In the genomic region with DNA sequence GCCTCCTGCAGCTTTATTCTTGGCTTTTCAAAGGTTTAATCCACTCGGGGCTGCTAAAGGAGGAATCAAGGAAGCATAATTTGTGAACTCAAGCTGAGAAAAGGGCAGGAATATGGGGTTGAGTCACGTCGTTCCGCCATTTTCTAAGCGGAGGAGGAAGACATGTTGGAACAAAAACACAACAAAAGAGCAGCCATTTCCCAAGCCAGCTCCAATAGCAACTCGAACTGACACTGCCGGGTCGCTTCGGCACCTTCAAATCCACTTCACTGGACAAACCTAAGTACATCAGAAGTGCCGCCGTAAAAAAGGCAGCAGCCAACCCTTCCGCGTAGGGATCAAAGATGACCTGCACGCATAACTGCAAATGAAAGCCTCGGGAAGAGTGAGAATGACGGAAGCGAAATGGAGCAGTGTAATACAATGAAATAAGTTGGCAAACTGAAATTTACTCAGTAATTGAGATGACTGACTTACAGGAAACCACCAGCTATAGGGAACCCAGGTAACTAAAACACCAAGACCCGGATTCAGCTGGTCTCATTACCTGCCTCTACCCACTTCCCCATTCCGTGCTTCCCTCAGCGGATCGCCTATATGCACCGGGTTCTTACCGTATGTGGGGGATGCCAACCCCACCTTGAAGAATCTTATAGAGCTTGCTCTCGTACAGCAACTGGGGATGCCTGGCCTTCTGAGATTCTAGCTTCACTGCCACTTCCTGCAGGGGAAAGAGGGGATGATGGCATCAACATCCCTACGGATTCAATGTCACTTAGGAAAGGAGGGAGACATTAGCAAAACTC, we compare ENCODE assay signal across 8 cellular contexts. TPM values are rescaled to one million over a fixed set of nuclear protein-coding genes. Genes with fewer than 3 reads are reported as not detected.
DNase-seq lines count a peak whose midpoint lies in the region; ATAC-seq and TF ChIP-seq lines count a peak whose summit lies in the region.

No MANE protein-coding gene starts in this region.

- no CpG with 5 or more reads among the region's 25 CpGs for WGBS in IMR-90 (ENCODE audit: extremely low coverage in 2 of 2, insufficient read length in 1 of 2), 2 experiments
- 1 to 2% (median 2%) methylated on average over 25 of the region's 25 CpGs for WGBS in spleen, 5 donors

- dilution Hi-C loops in IMR-90 (cut with HindIII; ENCODE audit: low sequenced_read_pairs, unreplicated experiment), result no loop called here

- peak overlapping the region; percentile 97 for H3K27ac ChIP-seq in CD4-positive, alpha-beta memory T cell (ENCODE audit: low read depth, low read length)
- peak overlapping the region; percentile 100 for H3K27ac ChIP-seq in IMR-90 (ENCODE audit: insufficient read depth, low read length)
- H3K27ac ChIP-seq in spleen, result peak overlapping the region; percentile 96 to 100 (median 98)

- peak overlapping the region; percentile 73 for H2BK120ac ChIP-seq in IMR-90 (ENCODE audit: low read depth, low read length)

- peak; percentile 37 to 71 (median 43) for DNase-seq in CD4-positive, alpha-beta memory T cell
- DNase-seq in IMR-90 (peak; percentile 66), SK-MEL-5 (ENCODE audit: low read depth, low spot score) (peak; percentile 47), astrocyte of the hippocampus (ENCODE audit: low read depth, low spot score) (peak; percentile 74), iris pigment epithelial cell (ENCODE audit: low read depth) (peak; percentile 59), spleen (no peak), amniotic stem cell (lab: John Stamatoyannopoulos, UW) (no peak)

- peaks cover 11% of the 10 kb centered on the region for H3K36me3 ChIP-seq in CD4-positive, alpha-beta memory T cell (ENCODE audit: insufficient read depth, low read length)
- H3K36me3 ChIP-seq in IMR-90 (ENCODE audit: control insufficient read depth, insufficient read depth, low read length) (peaks cover 36% of the 10 kb centered on the region), spleen (peaks cover 0 to 52% (median 24%) of the 10 kb centered on the region in 6 donors)

- no peak for TF ChIP-seq CTCF in IMR-90 (conservative IDR thresholded peaks at IDR 0.05; ENCODE audit: low read depth, low read length)
- TF ChIP-seq CTCF in spleen (IDR thresholded peaks at IDR 0.05 in 8 of 11, conservative IDR thresholded peaks at IDR 0.05 in 3 of 11), result no peak

- no peak for TF ChIP-seq POLR2A in IMR-90 (IDR thresholded peaks at IDR 0.05; ENCODE audit: low read depth, low read length)
- no peak for TF ChIP-seq POLR2A in spleen (IDR thresholded peaks at IDR 0.05)

- peaks cover 35 to 62% of the 10 kb centered on the region in 2 donors for H3K36me3 Mint-ChIP-seq in CD4-positive, alpha-beta memory T cell

- peak overlapping the region; percentile 89 for H4K5ac ChIP-seq in IMR-90 (ENCODE audit: low read depth, low read length)

- H3K79me1 ChIP-seq in IMR-90 (ENCODE audit: low read depth in 1 of 2, low read length in 2 of 2), result 0 out of 4 replicates have a peak, but pooled peaks cover 0 to 10% of the 10 kb centered on the region in 2 experiments

- in situ Hi-C loops in IMR-90 (cut with MboI; ENCODE audit: low sequenced_read_pairs) (loop anchor here (25.0 kb wide), 1 partner anchor 387 kb away; no protein-coding TSS in a partner anchor), SK-MEL-5 (cut with HindIII; ENCODE audit: low pct_unique_long_range_greater_than_20kb, low sequenced_read_pairs) (no loop called here)

- ATAC-seq in GM19395 (IDR thresholded peaks at IDR 0.05; ENCODE audit: unreplicated experiment), result peak; percentile 32
- no peak for ATAC-seq in IMR-90 (ENCODE audit: low read depth)

- H3K18ac ChIP-seq in IMR-90 (ENCODE audit: low read depth, low read length), result peak overlapping the region; percentile 94

- peak overlapping the region; percentile 89 for H2BK5ac ChIP-seq in IMR-90 (ENCODE audit: low read depth, low read length, poor library complexity, severe bottlenecking)

- H3K4me2 ChIP-seq in IMR-90 (ENCODE audit: low read depth, low read length), result peak overlapping the region; percentile 87

- H3K27me3 Mint-ChIP-seq in CD4-positive, alpha-beta memory T cell, result no peaks in the 10 kb centered on the region

- no TSS peak for BruUV-seq in IMR-90 (replicated peaks; lab: Mats Ljungman, UMichigan)

- peak overlapping the region; percentile 94 to 99 (median 98) for H3K4me3 Mint-ChIP-seq in CD4-positive, alpha-beta memory T cell

- CTCF ChIA-PET in CD4-positive, alpha-beta memory T cell (lab: Charles Lee; ENCODE audit: partially characterized antibody), result interaction anchor here (0.7 to 3.7 kb wide), 7 partner anchors 12 to 204 kb away, joined by 3 to 51 read pairs (median 4); partner anchors contain the start of gene GRPEL2
- CTCF ChIA-PET in IMR-90 (lab: Yijun Ruan, JAX), result interaction anchor here (0.7 to 1.9 kb wide), 4 partner anchors 13 to 98 kb away, joined by 3 to 5 read pairs (median 4); no protein-coding TSS in a partner anchor

- H3K14ac ChIP-seq in IMR-90 (replicated peaks; ENCODE audit: low read depth, low read length), result peak overlapping the region; percentile 99

- peaks cover 20 to 69% (median 38%) of the 10 kb centered on the region in 4 donors for H3K4me1 Mint-ChIP-seq in CD4-positive, alpha-beta memory T cell

- peak overlapping the region; percentile 65 for H4K91ac ChIP-seq in IMR-90 (ENCODE audit: insufficient read depth, low read depth, low read length)

- POLR2A ChIA-PET in CD4-positive, alpha-beta memory T cell (lab: Charles Lee; ENCODE audit: partially characterized antibody), result interaction anchor here (0.6 to 4.0 kb wide), 16 partner anchors 8 to 1708 kb away, joined by 3 to 23 read pairs (median 4); partner anchors contain the start of genes GRPEL2, HMGXB3, PCYOX1L and SLC26A2
- POLR2A ChIA-PET in IMR-90 (lab: Charles Lee; ENCODE audit: unreplicated experiment), result interaction anchor here (0.6 to 1.6 kb wide), 6 partner anchors 12 to 107 kb away, joined by 4 to 10 read pairs (median 4); no protein-coding TSS in a partner anchor

- peak overlapping the region; percentile 99 for H3K4ac ChIP-seq in IMR-90 (ENCODE audit: low read depth, low read length)

- H3K9me3 ChIP-seq in CD4-positive, alpha-beta memory T cell (ENCODE audit: control insufficient read depth in 1 of 2, low read length in 2 of 2), result no peaks in the 10 kb centered on the region
- H3K9me3 ChIP-seq in IMR-90 (ENCODE audit: control insufficient read depth, insufficient read depth, low read length) (no peaks in the 10 kb centered on the region), spleen (no peaks in the 10 kb centered on the region)

- peak overlapping the region; percentile 78 for H2AK5ac ChIP-seq in IMR-90 (ENCODE audit: low read depth, low read length)

- H3K9me1 ChIP-seq in IMR-90 (ENCODE audit: insufficient read depth, low read length), result peaks cover 4% of the 10 kb centered on the region

- no peak for TF ChIP-seq RAD21 in IMR-90 (IDR thresholded peaks at IDR 0.05; ENCODE audit: low read length)

- H2AFZ ChIP-seq in IMR-90 (replicated peaks; ENCODE audit: low read length, poor library complexity), result no peak overlapping the region

- intact Hi-C loops in CD4-positive, alpha-beta memory T cell (cut with micrococcal nuclease), result loop anchor here (2.0 to 10.0 kb wide), 5 partner anchors 37 to 451 kb away; partner anchors contain the start of genes HMGXB3 and TIGD6
- intact Hi-C loops in IMR-90 (cut with micrococcal nuclease), result loop anchor here (2.0 to 5.0 kb wide), 2 partner anchors 32 to 53 kb away; no protein-coding TSS in a partner anchor
- intact Hi-C loops in spleen (cut with DNase I; ENCODE audit: low total_unique reads), result no loop called here

- peaks cover 49% of the 10 kb centered on the region for H4K20me1 ChIP-seq in IMR-90 (ENCODE audit: insufficient read depth, low read length)

- peak overlapping the region; percentile 80 for H2AK9ac ChIP-seq in IMR-90 (replicated peaks; ENCODE audit: low read depth, low read length, poor library complexity)

- peak overlapping the region; percentile 100 for H3K9ac ChIP-seq in IMR-90 (ENCODE audit: low read depth, low read length)

- peak overlapping the region; percentile 83 to 94 for H3K4me3 ChIP-seq in CD4-positive, alpha-beta memory T cell (ENCODE audit: low read length in 2 of 2)
- H3K4me3 ChIP-seq in IMR-90 (ENCODE audit: insufficient read depth, low read depth, low read length) (peak overlapping the region; percentile 81), spleen (peak overlapping the region; percentile 53 to 92 (median 83))

- peaks cover 0 to 2% (median 0%) of the 10 kb centered on the region in 8 donors for H3K9me3 Mint-ChIP-seq in CD4-positive, alpha-beta memory T cell

- H3K23ac ChIP-seq in IMR-90 (ENCODE audit: low read depth, low read length), result peak overlapping the region; percentile 100

- H3K27ac Mint-ChIP-seq in CD4-positive, alpha-beta memory T cell, result peak overlapping the region; percentile 95 to 100 (median 98)

- H4K8ac ChIP-seq in IMR-90 (ENCODE audit: low read depth in 2 of 2, low read length in 2 of 2), result peak overlapping the region; percentile 74 to 89; a peak in 3 of 4 replicates

- H2BK15ac ChIP-seq in IMR-90 (ENCODE audit: low read depth, low read length), result peak overlapping the region; percentile 20; the same call in 2 of the 3 replicates

- no peak overlapping the region for H2BK20ac ChIP-seq in IMR-90 (ENCODE audit: low read depth, low read length)

- H3K4me1 ChIP-seq in CD4-positive, alpha-beta memory T cell (ENCODE audit: insufficient read depth, low read length), result peaks cover 52% of the 10 kb centered on the region
- peaks cover 3% of the 10 kb centered on the region for H3K4me1 ChIP-seq in IMR-90 (ENCODE audit: control insufficient read depth, insufficient read depth, low read length)
- peaks cover 43 to 75% (median 59%) of the 10 kb centered on the region in 6 donors for H3K4me1 ChIP-seq in spleen

- no peaks in the 10 kb centered on the region for H3K27me3 ChIP-seq in CD4-positive, alpha-beta memory T cell (ENCODE audit: insufficient read depth, low read length)
- no peaks in the 10 kb centered on the region for H3K27me3 ChIP-seq in IMR-90 (ENCODE audit: control insufficient read depth, insufficient read depth, low read length)
- H3K27me3 ChIP-seq in spleen (replicated peaks in 1 of 7), result no peaks in the 10 kb centered on the region

- H3K56ac ChIP-seq in IMR-90 (ENCODE audit: extremely low read depth, insufficient read depth, low read length), result peak overlapping the region; percentile 99

RNA-seq across cellular contexts. Expression of gene CSNK1A1, which starts 1.6 kb away (rescaled TPM):
- 100 to 1,000 TPM; 175 to 189 TPM for total RNA-seq in CD4-positive, alpha-beta memory T cell
- polyA plus RNA-seq in CD4-positive, alpha-beta memory T cell, result 100 to 1,000 TPM; 135 to 162 TPM
- 419 and 573 TPM in 2 replicates for total RNA-seq in IMR-90 (2012; rRNA removed)
- polyA plus RNA-seq in IMR-90 (2012; rRNA removed), result 112 and 140 TPM in 2 replicates
- 64.4 and 68.9 TPM in 2 replicates for polyA plus RNA-seq in IMR-90 (2012; cell fraction: cytosol; rRNA removed)
- 56.7 and 85.2 TPM in 2 replicates for polyA plus RNA-seq in IMR-90 (2012; cell fraction: nucleus; rRNA removed; ENCODE audit: low replicate concordance)
- total RNA-seq in SK-MEL-5 (2014; rRNA removed; shearing (Covaris generic)), result 189 and 195 TPM in 2 replicates
- 109 and 141 TPM in 2 replicates for polyA plus RNA-seq in SK-MEL-5 (2015; cell fraction: cytosol; rRNA removed)
- polyA plus RNA-seq in SK-MEL-5 (2015; cell fraction: nucleus; rRNA removed), result 73.8 and 79.8 TPM in 2 replicates
- 100 to 1,000 TPM; 165 to 223 (median 196) TPM for total RNA-seq in spleen
- 10 to 100 TPM; 31.9 to 64.7 (median 43.4) TPM for polyA plus RNA-seq in spleen

RNA-seq across cellular contexts. Expression of gene ARHGEF37, which starts 31.6 kb away (rescaled TPM):
- 1 to 10 TPM in 1 of 2 experiments, under 1 TPM in 1; 0.96 to 1.3 TPM for total RNA-seq in CD4-positive, alpha-beta memory T cell
- polyA plus RNA-seq in CD4-positive, alpha-beta memory T cell, result not detected
- total RNA-seq in IMR-90 (2012; rRNA removed), result 0.28 and 0.54 TPM in 2 replicates
- 0.39 and 0.42 TPM in 2 replicates for polyA plus RNA-seq in IMR-90 (2012; rRNA removed)
- polyA plus RNA-seq in IMR-90 (2012; cell fraction: cytosol; rRNA removed), result 0.15 and 0.37 TPM in 2 replicates
- 0.74 and 1.1 TPM in 2 replicates for polyA plus RNA-seq in IMR-90 (2012; cell fraction: nucleus; rRNA removed; ENCODE audit: low replicate concordance)
- 1.8 and 2.6 TPM in 2 replicates for total RNA-seq in SK-MEL-5 (2014; rRNA removed; shearing (Covaris generic))
- polyA plus RNA-seq in SK-MEL-5 (2015; cell fraction: cytosol; rRNA removed), result 1.8 and 2.2 TPM in 2 replicates
- 0.89 and 1.9 TPM in 2 replicates for polyA plus RNA-seq in SK-MEL-5 (2015; cell fraction: nucleus; rRNA removed)
- 1 to 10 TPM in 6 of 7 donors, under 1 TPM in 1; 0.77 to 3.5 (median 1.4) TPM for total RNA-seq in spleen
- polyA plus RNA-seq in spleen, result 1 to 10 TPM in 1 of 3 donors, under 1 TPM in 2; 0.99 to 1.3 (median 1.00) TPM

Comparison
In these comparisons a context has a peak if more than half of its experiments do, and no peak if none do; other contexts are left out.
1. DNase-seq: peak in CD4-positive, alpha-beta memory T cell (5 of 5), IMR-90 (single experiment), SK-MEL-5 (single experiment), astrocyte of the hippocampus (single experiment) and iris pigment epithelial cell (single experiment); none in spleen (single experiment) and amniotic stem cell (single experiment).
2. Peak in every context shown above with its lines, with median percentiles within 50 percentile points of each other: H3K27ac ChIP-seq and H3K4me3 ChIP-seq.